In the genomic region with DNA sequence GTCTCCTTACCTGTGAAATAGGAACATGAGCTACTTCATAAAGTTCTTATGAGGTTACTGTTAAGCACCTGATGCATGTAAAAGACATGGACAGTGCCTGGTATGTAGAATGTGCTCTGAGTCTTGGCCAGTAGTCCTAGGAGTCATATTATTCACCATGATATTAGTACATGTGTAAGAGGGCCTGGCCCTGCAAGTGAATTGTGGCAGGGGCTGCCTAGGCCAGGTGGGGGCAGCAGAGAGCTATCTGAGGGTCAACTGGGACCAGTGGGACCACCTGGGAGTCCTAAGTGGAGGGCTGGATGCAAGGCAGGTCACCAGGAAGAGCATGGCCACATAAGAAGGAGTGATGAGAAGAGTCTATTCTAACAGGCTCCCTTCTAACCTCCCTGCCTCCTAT, we compare ENCODE assay signal across 8 cellular contexts.
DNase-seq lines count a peak whose midpoint lies in the region; ATAC-seq and TF ChIP-seq lines count a peak whose summit lies in the region.

No MANE protein-coding gene starts in this region.

- TF ChIP-seq CTCF in gastrocnemius medialis (IDR thresholded peaks at IDR 0.05 in 4 of 5, conservative IDR thresholded peaks at IDR 0.05 in 1 of 5): peak; percentile 18 to 60 (median 40)
- TF ChIP-seq CTCF in sigmoid colon (IDR thresholded peaks at IDR 0.05): peak in 2 of 4 experiments; percentile 24 to 26

- H3K4me3 ChIP-seq in gastrocnemius medialis (no peak overlapping the region), sigmoid colon (no peak overlapping the region)

- H3K27me3 ChIP-seq in gastrocnemius medialis (no peaks in the 10 kb centered on the region), sigmoid colon (peaks cover 0 to 43% (median 0%) of the 10 kb centered on the region in 3 donors)

- intact Hi-C loops in activated naive CD4-positive, alpha-beta T cell treated with anti-CD3 and anti-CD28 coated beads for 36 hours (cut with micrococcal nuclease): no loop called here
- intact Hi-C loops in gastrocnemius medialis (cut with DNase I; ENCODE audit: low total_unique reads): no loop called here
- intact Hi-C loops in sigmoid colon (cut with DNase I): no loop called here

- no peak overlapping the region for H3K27ac Mint-ChIP-seq in activated naive CD4-positive, alpha-beta T cell treated with anti-CD3 and anti-CD28 coated beads for 36 hours

- H3K4me1 Mint-ChIP-seq in activated naive CD4-positive, alpha-beta T cell treated with anti-CD3 and anti-CD28 coated beads for 36 hours (ENCODE audit: low read depth): no peaks in the 10 kb centered on the region

- no peak for TF ChIP-seq EP300 in sigmoid colon (IDR thresholded peaks at IDR 0.05)

- no peak overlapping the region for H3K4me3 Mint-ChIP-seq in activated naive CD4-positive, alpha-beta T cell treated with anti-CD3 and anti-CD28 coated beads for 36 hours

- peak; percentile 69 for ATAC-seq in HG02943 (IDR thresholded peaks at IDR 0.05; ENCODE audit: low read depth, unreplicated experiment)
- ATAC-seq in gastrocnemius medialis: no peak
- no peak for ATAC-seq in GM21619 (IDR thresholded peaks at IDR 0.05; ENCODE audit: unreplicated experiment)

- H3K36me3 Mint-ChIP-seq in activated naive CD4-positive, alpha-beta T cell treated with anti-CD3 and anti-CD28 coated beads for 36 hours (ENCODE audit: low read depth): no peaks in the 10 kb centered on the region

- peaks cover 11 to 23% of the 10 kb centered on the region in 2 donors for H3K4me1 ChIP-seq in gastrocnemius medialis
- H3K4me1 ChIP-seq in sigmoid colon: no peaks in the 10 kb centered on the region

- peak; percentile 26 for DNase-seq in activated naive CD4-positive, alpha-beta T cell treated with anti-CD3 and anti-CD28 coated beads for 36 hours
- no peak for DNase-seq in activated naive CD4-positive, alpha-beta T cell (lab: John Stamatoyannopoulos, UW)
- DNase-seq in RPMI8226 (peak; percentile 7), germinal center (ENCODE audit: low spot score) (peak; percentile 14), gastrocnemius medialis (no peak), sigmoid colon (no peak)

- H3K9me3 ChIP-seq in gastrocnemius medialis (no peaks in the 10 kb centered on the region), sigmoid colon (no peaks in the 10 kb centered on the region)

- TF ChIP-seq POLR2A in gastrocnemius medialis (IDR thresholded peaks at IDR 0.05): no peak
- TF ChIP-seq POLR2A in sigmoid colon (IDR thresholded peaks at IDR 0.05): no peak

- H3K27ac ChIP-seq in gastrocnemius medialis: no peak overlapping the region
- H3K27ac ChIP-seq in sigmoid colon: no peak overlapping the region

- CTCF ChIA-PET in activated naive CD4-positive, alpha-beta T cell treated with anti-CD3 and anti-CD28 coated beads for 36 hours (lab: Charles Lee): no interaction called here

- H3K36me3 ChIP-seq in gastrocnemius medialis: no peaks in the 10 kb centered on the region
- H3K36me3 ChIP-seq in sigmoid colon: no peaks in the 10 kb centered on the region

- in situ Hi-C loops in gastrocnemius medialis (cut with MboI; ENCODE audit: low sequenced_read_pairs in 4 of 4): no loop called here

- H3K9me3 Mint-ChIP-seq in activated naive CD4-positive, alpha-beta T cell treated with anti-CD3 and anti-CD28 coated beads for 36 hours: no peaks in the 10 kb centered on the region

- H3K27me3 Mint-ChIP-seq in activated naive CD4-positive, alpha-beta T cell treated with anti-CD3 and anti-CD28 coated beads for 36 hours (ENCODE audit: low read depth): peaks cover 11% of the 10 kb centered on the region

Comparison
In these comparisons a context has a peak if more than half of its experiments do, and no peak if none do; other contexts are left out.
1. DNase-seq: peak in activated naive CD4-positive, alpha-beta T cell treated with anti-CD3 and anti-CD28 coated beads for 36 hours (single experiment), RPMI8226 (single experiment) and germinal center (single experiment); none in activated naive CD4-positive, alpha-beta T cell (0 of 4), gastrocnemius medialis (0 of 2) and sigmoid colon (single experiment).